ENCODE assay signal across 1 cellular context in the genomic region with DNA sequence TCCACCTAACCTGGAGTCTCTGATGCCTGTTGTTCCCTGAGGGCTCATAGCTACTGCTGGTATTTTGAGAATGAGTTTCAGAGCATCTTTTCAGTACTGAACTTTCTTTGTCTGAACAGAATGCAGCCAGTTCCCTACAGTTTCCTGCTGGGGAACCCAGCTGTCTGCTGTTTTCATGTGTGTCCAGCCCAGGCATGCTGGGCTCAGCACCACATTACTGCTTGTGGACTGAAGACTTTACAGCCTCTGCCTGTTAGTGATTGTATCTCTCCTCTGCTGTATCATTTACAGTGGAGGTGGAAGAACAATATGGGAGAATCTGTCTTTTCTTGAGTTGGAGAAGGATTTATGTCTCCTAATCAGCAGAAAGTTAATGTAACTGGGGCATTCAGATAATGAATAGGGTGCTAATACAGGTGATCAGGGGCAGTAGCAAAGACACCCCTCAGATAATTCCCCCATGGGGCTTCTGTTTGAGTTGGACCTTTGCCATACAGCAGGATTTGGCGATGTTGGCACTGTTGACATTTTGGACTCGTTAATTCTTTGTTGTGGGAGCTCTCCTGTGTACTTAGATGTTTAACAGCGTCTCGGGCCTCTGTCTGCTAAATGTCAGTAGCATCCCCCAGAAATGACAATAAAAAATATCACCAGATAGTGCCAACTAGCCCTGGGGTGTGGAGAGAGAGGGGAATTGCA.
TF ChIP-seq lines count a peak whose summit lies in the region.

No MANE protein-coding gene starts in this region.

TF ChIP-seq in HEK293, 187 proteins besides CTCF, POLR2A, EP300 and RAD21 (continued from another document and continues in another):
- no peak for TF ChIP-seq ZNF433 (tag by site-specific recombination; IDR thresholded peaks at IDR 0.05; ENCODE audit: low read depth)
- TF ChIP-seq, protein P1, sequence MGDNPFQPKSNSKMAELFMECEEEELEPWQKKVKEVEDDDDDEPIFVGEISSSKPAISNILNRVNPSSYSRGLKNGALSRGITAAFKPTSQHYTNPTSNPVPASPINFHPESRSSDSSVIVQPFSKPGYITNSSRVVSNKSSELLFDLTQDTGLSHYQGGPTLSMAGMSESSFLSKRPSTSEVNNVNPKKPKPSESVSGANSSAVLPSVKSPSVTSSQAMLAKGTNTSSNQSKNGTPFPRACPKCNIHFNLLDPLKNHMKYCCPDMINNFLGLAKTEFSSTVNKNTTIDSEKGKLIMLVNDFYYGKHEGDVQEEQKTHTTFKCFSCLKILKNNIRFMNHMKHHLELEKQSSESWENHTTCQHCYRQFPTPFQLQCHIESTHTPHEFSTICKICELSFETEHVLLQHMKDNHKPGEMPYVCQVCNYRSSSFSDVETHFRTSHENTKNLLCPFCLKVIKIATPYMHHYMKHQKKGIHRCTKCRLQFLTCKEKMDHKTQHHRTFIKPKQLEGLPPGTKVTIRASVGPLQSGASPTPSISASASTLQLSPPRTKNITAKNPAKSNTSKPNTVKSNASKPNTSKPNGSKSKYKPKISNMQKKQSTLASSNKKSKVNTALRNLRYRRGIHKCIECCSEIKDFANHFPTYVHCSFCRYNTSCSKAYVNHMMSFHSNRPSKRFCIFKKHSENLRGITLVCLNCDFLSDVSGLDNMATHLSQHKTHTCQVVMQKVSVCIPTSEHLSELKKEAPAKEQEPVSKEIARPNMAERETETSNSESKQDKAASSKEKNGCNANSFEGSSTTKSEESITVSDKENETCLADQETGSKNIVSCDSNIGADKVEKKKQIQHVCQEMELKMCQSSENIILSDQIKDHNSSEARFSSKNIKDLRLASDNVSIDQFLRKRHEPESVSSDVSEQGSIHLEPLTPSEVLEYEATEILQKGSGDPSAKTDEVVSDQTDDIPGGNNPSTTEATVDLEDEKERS (tag by site-specific recombination; IDR thresholded peaks at IDR 0.05), result no peak
- TF ChIP-seq ZNF138 (tag by site-specific recombination; IDR thresholded peaks at IDR 0.05; ENCODE audit: borderline replicate concordance), result no peak
- peak; percentile 88 for TF ChIP-seq OSR2 (tag by site-specific recombination; IDR thresholded peaks at IDR 0.05)
- TF ChIP-seq, protein P2, sequence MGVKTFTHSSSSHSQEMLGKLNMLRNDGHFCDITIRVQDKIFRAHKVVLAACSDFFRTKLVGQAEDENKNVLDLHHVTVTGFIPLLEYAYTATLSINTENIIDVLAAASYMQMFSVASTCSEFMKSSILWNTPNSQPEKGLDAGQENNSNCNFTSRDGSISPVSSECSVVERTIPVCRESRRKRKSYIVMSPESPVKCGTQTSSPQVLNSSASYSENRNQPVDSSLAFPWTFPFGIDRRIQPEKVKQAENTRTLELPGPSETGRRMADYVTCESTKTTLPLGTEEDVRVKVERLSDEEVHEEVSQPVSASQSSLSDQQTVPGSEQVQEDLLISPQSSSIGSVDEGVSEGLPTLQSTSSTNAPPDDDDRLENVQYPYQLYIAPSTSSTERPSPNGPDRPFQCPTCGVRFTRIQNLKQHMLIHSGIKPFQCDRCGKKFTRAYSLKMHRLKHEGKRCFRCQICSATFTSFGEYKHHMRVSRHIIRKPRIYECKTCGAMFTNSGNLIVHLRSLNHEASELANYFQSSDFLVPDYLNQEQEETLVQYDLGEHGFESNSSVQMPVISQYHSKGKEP (tag by site-specific recombination; IDR thresholded peaks at IDR 0.05), result no peak
- no peak for TF ChIP-seq ZNF776 (tag by site-specific recombination; IDR thresholded peaks at IDR 0.05; ENCODE audit: borderline replicate concordance)
- TF ChIP-seq ZNF677 (tag by site-specific recombination; IDR thresholded peaks at IDR 0.05), result no peak
- TF ChIP-seq ZNF660 (tag by site-specific recombination; IDR thresholded peaks at IDR 0.05), result no peak
- no peak for TF ChIP-seq ZNF600 (tag by site-specific recombination; IDR thresholded peaks at IDR 0.05)
- TF ChIP-seq ZNF223 (tag by site-specific recombination; IDR thresholded peaks at IDR 0.05), result no peak
- TF ChIP-seq ZNF544 (tag by site-specific recombination; IDR thresholded peaks at IDR 0.05), result no peak
- no peak for TF ChIP-seq ZNF16 (tag by site-specific recombination; IDR thresholded peaks at IDR 0.05; ENCODE audit: low read depth)
- TF ChIP-seq KLF7 (tag by site-specific recombination; IDR thresholded peaks at IDR 0.05; ENCODE audit: borderline replicate concordance), result no peak
- no peak for TF ChIP-seq ZNF121 (tag by site-specific recombination; IDR thresholded peaks at IDR 0.05)
- TF ChIP-seq, protein P3, sequence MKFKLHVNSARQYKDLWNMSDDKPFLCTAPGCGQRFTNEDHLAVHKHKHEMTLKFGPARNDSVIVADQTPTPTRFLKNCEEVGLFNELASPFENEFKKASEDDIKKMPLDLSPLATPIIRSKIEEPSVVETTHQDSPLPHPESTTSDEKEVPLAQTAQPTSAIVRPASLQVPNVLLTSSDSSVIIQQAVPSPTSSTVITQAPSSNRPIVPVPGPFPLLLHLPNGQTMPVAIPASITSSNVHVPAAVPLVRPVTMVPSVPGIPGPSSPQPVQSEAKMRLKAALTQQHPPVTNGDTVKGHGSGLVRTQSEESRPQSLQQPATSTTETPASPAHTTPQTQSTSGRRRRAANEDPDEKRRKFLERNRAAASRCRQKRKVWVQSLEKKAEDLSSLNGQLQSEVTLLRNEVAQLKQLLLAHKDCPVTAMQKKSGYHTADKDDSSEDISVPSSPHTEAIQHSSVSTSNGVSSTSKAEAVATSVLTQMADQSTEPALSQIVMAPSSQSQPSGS (tag by site-specific recombination; IDR thresholded peaks at IDR 0.05; ENCODE audit: low read depth), result no peak
- TF ChIP-seq ZNF76 (tag by site-specific recombination; IDR thresholded peaks at IDR 0.05; ENCODE audit: borderline replicate concordance, low read depth), result no peak
- no peak for TF ChIP-seq ZSCAN23 (tag by site-specific recombination; IDR thresholded peaks at IDR 0.05)
- TF ChIP-seq, protein P4, sequence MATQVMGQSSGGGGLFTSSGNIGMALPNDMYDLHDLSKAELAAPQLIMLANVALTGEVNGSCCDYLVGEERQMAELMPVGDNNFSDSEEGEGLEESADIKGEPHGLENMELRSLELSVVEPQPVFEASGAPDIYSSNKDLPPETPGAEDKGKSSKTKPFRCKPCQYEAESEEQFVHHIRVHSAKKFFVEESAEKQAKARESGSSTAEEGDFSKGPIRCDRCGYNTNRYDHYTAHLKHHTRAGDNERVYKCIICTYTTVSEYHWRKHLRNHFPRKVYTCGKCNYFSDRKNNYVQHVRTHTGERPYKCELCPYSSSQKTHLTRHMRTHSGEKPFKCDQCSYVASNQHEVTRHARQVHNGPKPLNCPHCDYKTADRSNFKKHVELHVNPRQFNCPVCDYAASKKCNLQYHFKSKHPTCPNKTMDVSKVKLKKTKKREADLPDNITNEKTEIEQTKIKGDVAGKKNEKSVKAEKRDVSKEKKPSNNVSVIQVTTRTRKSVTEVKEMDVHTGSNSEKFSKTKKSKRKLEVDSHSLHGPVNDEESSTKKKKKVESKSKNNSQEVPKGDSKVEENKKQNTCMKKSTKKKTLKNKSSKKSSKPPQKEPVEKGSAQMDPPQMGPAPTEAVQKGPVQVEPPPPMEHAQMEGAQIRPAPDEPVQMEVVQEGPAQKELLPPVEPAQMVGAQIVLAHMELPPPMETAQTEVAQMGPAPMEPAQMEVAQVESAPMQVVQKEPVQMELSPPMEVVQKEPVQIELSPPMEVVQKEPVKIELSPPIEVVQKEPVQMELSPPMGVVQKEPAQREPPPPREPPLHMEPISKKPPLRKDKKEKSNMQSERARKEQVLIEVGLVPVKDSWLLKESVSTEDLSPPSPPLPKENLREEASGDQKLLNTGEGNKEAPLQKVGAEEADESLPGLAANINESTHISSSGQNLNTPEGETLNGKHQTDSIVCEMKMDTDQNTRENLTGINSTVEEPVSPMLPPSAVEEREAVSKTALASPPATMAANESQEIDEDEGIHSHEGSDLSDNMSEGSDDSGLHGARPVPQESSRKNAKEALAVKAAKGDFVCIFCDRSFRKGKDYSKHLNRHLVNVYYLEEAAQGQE (tag by site-specific recombination; IDR thresholded peaks at IDR 0.05), result no peak
- peak; percentile 73; the same call in 1 of the 2 replicates for TF ChIP-seq ZNF843 (tag by site-specific recombination; IDR thresholded peaks at IDR 0.05)
- TF ChIP-seq ZNF670 (tag by site-specific recombination; IDR thresholded peaks at IDR 0.05; ENCODE audit: low read depth), result no peak
- no peak for TF ChIP-seq ZNF837 (tag by site-specific recombination; IDR thresholded peaks at IDR 0.05)
- peak; percentile 97 for TF ChIP-seq ZIC2 (tag by site-specific recombination; IDR thresholded peaks at IDR 0.05)
- TF ChIP-seq WT1 (tag by site-specific recombination; IDR thresholded peaks at IDR 0.05), result no peak
- peak; percentile 57 for TF ChIP-seq GLIS1 (tag by site-specific recombination; IDR thresholded peaks at IDR 0.05)
- TF ChIP-seq ZEB2 (tag by site-specific recombination; IDR thresholded peaks at IDR 0.05), result 0 out of 2 replicates have a peak, but pooled peaks have one; percentile 30
- TF ChIP-seq ZNF747 (tag by site-specific recombination; IDR thresholded peaks at IDR 0.05), result no peak
- TF ChIP-seq SCRT1 (tag by site-specific recombination; IDR thresholded peaks at IDR 0.05; ENCODE audit: borderline replicate concordance), result 0 out of 2 replicates have a peak, but pooled peaks have one; percentile 13
- TF ChIP-seq, protein P5, sequence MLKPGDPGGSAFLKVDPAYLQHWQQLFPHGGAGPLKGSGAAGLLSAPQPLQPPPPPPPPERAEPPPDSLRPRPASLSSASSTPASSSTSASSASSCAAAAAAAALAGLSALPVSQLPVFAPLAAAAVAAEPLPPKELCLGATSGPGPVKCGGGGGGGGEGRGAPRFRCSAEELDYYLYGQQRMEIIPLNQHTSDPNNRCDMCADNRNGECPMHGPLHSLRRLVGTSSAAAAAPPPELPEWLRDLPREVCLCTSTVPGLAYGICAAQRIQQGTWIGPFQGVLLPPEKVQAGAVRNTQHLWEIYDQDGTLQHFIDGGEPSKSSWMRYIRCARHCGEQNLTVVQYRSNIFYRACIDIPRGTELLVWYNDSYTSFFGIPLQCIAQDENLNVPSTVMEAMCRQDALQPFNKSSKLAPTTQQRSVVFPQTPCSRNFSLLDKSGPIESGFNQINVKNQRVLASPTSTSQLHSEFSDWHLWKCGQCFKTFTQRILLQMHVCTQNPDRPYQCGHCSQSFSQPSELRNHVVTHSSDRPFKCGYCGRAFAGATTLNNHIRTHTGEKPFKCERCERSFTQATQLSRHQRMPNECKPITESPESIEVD (tag by site-specific recombination; IDR thresholded peaks at IDR 0.05), result no peak
- TF ChIP-seq ZNF501 (tag by site-specific recombination; IDR thresholded peaks at IDR 0.05), result no peak
- peak; percentile 39; the same call in 1 of the 2 replicates for TF ChIP-seq ZXDB (tag by site-specific recombination; IDR thresholded peaks at IDR 0.05)
- no peak for TF ChIP-seq ZNF48 (tag by site-specific recombination; IDR thresholded peaks at IDR 0.05)
- TF ChIP-seq, protein P6, sequence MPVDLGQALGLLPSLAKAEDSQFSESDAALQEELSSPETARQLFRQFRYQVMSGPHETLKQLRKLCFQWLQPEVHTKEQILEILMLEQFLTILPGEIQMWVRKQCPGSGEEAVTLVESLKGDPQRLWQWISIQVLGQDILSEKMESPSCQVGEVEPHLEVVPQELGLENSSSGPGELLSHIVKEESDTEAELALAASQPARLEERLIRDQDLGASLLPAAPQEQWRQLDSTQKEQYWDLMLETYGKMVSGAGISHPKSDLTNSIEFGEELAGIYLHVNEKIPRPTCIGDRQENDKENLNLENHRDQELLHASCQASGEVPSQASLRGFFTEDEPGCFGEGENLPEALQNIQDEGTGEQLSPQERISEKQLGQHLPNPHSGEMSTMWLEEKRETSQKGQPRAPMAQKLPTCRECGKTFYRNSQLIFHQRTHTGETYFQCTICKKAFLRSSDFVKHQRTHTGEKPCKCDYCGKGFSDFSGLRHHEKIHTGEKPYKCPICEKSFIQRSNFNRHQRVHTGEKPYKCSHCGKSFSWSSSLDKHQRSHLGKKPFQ (tag by site-specific recombination; IDR thresholded peaks at IDR 0.05), result no peak
- no peak for TF ChIP-seq HOXD13 (CRISPR knock-in tag; IDR thresholded peaks at IDR 0.05; ENCODE audit: borderline replicate concordance)
- TF ChIP-seq SP3 (tag by site-specific recombination; IDR thresholded peaks at IDR 0.05), result no peak
- TF ChIP-seq, protein P7, sequence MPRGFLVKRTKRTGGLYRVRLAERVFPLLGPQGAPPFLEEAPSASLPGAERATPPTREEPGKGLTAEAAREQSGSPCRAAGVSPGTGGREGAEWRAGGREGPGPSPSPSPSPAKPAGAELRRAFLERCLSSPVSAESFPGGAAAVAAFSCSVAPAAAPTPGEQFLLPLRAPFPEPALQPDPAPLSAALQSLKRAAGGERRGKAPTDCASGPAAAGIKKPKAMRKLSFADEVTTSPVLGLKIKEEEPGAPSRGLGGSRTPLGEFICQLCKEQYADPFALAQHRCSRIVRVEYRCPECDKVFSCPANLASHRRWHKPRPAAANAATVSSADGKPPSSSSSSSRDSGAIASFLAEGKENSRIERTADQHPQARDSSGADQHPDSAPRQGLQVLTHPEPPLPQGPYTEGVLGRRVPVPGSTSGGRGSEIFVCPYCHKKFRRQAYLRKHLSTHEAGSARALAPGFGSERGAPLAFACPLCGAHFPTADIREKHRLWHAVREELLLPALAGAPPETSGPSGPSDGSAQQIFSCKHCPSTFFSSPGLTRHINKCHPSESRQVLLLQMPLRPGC (tag by site-specific recombination; IDR thresholded peaks at IDR 0.05), result no peak
- no peak for TF ChIP-seq ZSCAN16 (tag by site-specific recombination; IDR thresholded peaks at IDR 0.05)
- TF ChIP-seq ZNF561 (tag by site-specific recombination; IDR thresholded peaks at IDR 0.05; ENCODE audit: borderline replicate concordance), result no peak
- peak; percentile 36; the same call in 1 of the 2 replicates for TF ChIP-seq ZNF140 (tag by site-specific recombination; IDR thresholded peaks at IDR 0.05)
- no peak for TF ChIP-seq KLF16 (tag by site-specific recombination; IDR thresholded peaks at IDR 0.05)
- no peak for TF ChIP-seq KLF10 (tag by site-specific recombination; IDR thresholded peaks at IDR 0.05)
- TF ChIP-seq, protein P8, sequence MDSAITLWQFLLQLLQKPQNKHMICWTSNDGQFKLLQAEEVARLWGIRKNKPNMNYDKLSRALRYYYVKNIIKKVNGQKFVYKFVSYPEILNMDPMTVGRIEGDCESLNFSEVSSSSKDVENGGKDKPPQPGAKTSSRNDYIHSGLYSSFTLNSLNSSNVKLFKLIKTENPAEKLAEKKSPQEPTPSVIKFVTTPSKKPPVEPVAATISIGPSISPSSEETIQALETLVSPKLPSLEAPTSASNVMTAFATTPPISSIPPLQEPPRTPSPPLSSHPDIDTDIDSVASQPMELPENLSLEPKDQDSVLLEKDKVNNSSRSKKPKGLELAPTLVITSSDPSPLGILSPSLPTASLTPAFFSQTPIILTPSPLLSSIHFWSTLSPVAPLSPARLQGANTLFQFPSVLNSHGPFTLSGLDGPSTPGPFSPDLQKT (IDR thresholded peaks at IDR 0.05; ENCODE audit: borderline replicate concordance, low read depth, low read length), result no peak
- no peak for TF ChIP-seq ZNF391 (tag by site-specific recombination; IDR thresholded peaks at IDR 0.05; ENCODE audit: borderline replicate concordance, low read depth)
- TF ChIP-seq, protein P9, sequence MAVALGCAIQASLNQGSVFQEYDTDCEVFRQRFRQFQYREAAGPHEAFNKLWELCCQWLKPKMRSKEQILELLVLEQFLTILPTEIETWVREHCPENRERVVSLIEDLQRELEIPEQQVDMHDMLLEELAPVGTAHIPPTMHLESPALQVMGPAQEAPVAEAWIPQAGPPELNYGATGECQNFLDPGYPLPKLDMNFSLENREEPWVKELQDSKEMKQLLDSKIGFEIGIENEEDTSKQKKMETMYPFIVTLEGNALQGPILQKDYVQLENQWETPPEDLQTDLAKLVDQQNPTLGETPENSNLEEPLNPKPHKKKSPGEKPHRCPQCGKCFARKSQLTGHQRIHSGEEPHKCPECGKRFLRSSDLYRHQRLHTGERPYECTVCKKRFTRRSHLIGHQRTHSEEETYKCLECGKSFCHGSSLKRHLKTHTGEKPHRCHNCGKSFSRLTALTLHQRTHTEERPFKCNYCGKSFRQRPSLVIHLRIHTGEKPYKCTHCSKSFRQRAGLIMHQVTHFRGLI (tag by site-specific recombination; IDR thresholded peaks at IDR 0.05), result peak; percentile 70
